Comparison of ENCODE assay signal across 12 cellular contexts in genomic region chr20:43389839-43390626, GRCh38.
A peak's percentile ranks its signal among the peaks of the same experiment; 100 is the strongest.
DNase-seq lines count a peak whose midpoint lies in the region; ATAC-seq and TF ChIP-seq lines count a peak whose summit lies in the region.
"Had no signal": no experiment of that assay in that cellular context is flagged by ENCODE, and none has a peak within 500 bp of the region (broad histone marks: within the 10 kb centered on the region; RNA-seq: fewer than 3 reads in every experiment).

No MANE protein-coding gene starts in this region.

- no peaks in the 10 kb centered on the region for H3K36me3 Mint-ChIP-seq in stimulated activated memory B cell treated with anti-CD40 and anti-IgM and Interleukin-4, amounts not matched to agents 10 μg/mL and 1 μg/mL and 100 μg/mL, for 72 hours
- H3K36me3 Mint-ChIP-seq: CD4-positive, alpha-beta memory T cell had no signal

- H3K4me3 ChIP-seq in fibroblast of pulmonary artery (replicated peaks; ENCODE audit: low read depth, low read length): no peak overlapping the region

- TF ChIP-seq CTCF in LNCAP (IDR thresholded peaks at IDR 0.05) (peak; percentile 46), fibroblast of pulmonary artery (IDR thresholded peaks at IDR 0.05; ENCODE audit: low read length, missing control alignments) (peak; percentile 35)

- ATAC-seq in stimulated activated memory B cell treated with anti-CD40 and anti-IgM and Interleukin-4, amounts not matched to agents 10 μg/mL and 1 μg/mL and 100 μg/mL, for 72 hours: peak; percentile 27
- ATAC-seq: naive thymus-derived CD8-positive, alpha-beta T cell had no signal

- no peak overlapping the region for H3K4me3 Mint-ChIP-seq in stimulated activated memory B cell treated with anti-CD40 and anti-IgM and Interleukin-4, amounts not matched to agents 10 μg/mL and 1 μg/mL and 100 μg/mL, for 72 hours
- H3K4me3 Mint-ChIP-seq: CD4-positive, alpha-beta memory T cell; naive thymus-derived CD8-positive, alpha-beta T cell had no signal

- H3K9me3 Mint-ChIP-seq in stimulated activated memory B cell treated with anti-CD40 and anti-IgM and Interleukin-4, amounts not matched to agents 10 μg/mL and 1 μg/mL and 100 μg/mL, for 72 hours: peaks cover 7% of the 10 kb centered on the region

- peak; percentile 24 to 40 for DNase-seq in activated T-cell treated with anti-CD3 and anti-CD28 coated beads, Interleukin-2, amount 50 U/mL, for 48 hours
- no peak for DNase-seq in activated T-cell treated with anti-CD3 and anti-CD28 coated beads, Interleukin-2, amount 50 U/mL, for 1 hour
- no peak for DNase-seq in fibroblast of pulmonary artery (ENCODE audit: low read depth)
- no peak for DNase-seq in activated CD4-positive, CD25-positive, alpha-beta regulatory T cell treated with anti-CD3 and anti-CD28 coated beads, Interleukin-2, amount 50 U/mL, for 72 hours
- no peak for DNase-seq in effector CD8-positive, alpha-beta T cell (lab: John Stamatoyannopoulos, UW)
- no peak for DNase-seq in NCI-H2029 (lab: John Stamatoyannopoulos, UW)
- DNase-seq: CD4-positive, alpha-beta memory T cell; KBM-7; naive thymus-derived CD8-positive, alpha-beta T cell; stimulated activated CD4-positive, alpha-beta T cell treated with anti-CD3 and anti-CD28 coated beads, Interleukin-4, amount 100 ng/mL, for 4 hours had no signal

- H3K27ac Mint-ChIP-seq in stimulated activated memory B cell treated with anti-CD40 and anti-IgM and Interleukin-4, amounts not matched to agents 10 μg/mL and 1 μg/mL and 100 μg/mL, for 72 hours: no peak overlapping the region
- H3K27ac Mint-ChIP-seq: CD4-positive, alpha-beta memory T cell had no signal

- H3K4me1 Mint-ChIP-seq in stimulated activated memory B cell treated with anti-CD40 and anti-IgM and Interleukin-4, amounts not matched to agents 10 μg/mL and 1 μg/mL and 100 μg/mL, for 72 hours: no peaks in the 10 kb centered on the region

- peaks cover 45% of the 10 kb centered on the region for H3K27me3 Mint-ChIP-seq in stimulated activated memory B cell treated with anti-CD40 and anti-IgM and Interleukin-4, amounts not matched to agents 10 μg/mL and 1 μg/mL and 100 μg/mL, for 72 hours

Comparison
In these comparisons a context has a peak if more than half of its experiments do, and no peak if none do; other contexts are left out.
1. DNase-seq: peak in activated T-cell treated with anti-CD3 and anti-CD28 coated beads, Interleukin-2, amount 50 U/mL, for 48 hours (2 of 2); none in activated T-cell treated with anti-CD3 and anti-CD28 coated beads, Interleukin-2, amount 50 U/mL, for 1 hour (single experiment), fibroblast of pulmonary artery (single experiment), activated CD4-positive, CD25-positive, alpha-beta regulatory T cell treated with anti-CD3 and anti-CD28 coated beads, Interleukin-2, amount 50 U/mL, for 72 hours (single experiment), effector CD8-positive, alpha-beta T cell (single experiment) and NCI-H2029 (single experiment).